ENCODE assay signal across 13 cellular contexts in the genomic region with DNA sequence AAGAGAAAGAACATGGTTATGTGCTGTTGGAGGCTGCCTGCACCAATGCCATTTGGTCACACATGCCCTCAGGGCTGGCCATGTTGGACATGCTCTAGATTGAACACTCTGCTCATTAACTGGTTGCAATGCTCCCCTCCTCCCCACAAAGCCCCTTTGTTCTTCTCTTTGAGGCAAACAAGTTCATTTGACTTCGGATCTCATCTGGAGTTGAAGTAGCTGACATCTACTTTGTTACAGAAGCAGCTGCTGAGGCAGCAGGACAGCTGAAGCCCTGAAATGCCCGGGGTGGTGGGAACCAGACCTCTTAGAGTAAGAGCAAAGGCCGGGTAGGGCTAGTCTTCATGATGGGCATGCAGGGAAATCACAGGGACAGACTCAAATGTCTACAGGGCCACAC.
DNase-seq lines count a peak whose midpoint lies in the region; ATAC-seq lines count a peak whose summit lies in the region.
"Had no signal": no experiment of that assay in that cellular context is flagged by ENCODE, and none has a peak within 500 bp of the region (broad histone marks: within the 10 kb centered on the region; RNA-seq: fewer than 3 reads in every experiment).

No MANE protein-coding gene starts in this region.

- H3K27ac Mint-ChIP-seq in stimulated activated naive CD8-positive, alpha-beta T cell treated with anti-CD3 and anti-CD28 coated beads, Interleukin-15, amount 100 ng/mL, for 72 hours, result no peak overlapping the region
- H3K27ac Mint-ChIP-seq: IgD-negative memory B cell had no signal

- no peak overlapping the region for H3K4me3 Mint-ChIP-seq in stimulated activated naive CD8-positive, alpha-beta T cell treated with anti-CD3 and anti-CD28 coated beads, Interleukin-15, amount 100 ng/mL, for 72 hours
- H3K4me3 Mint-ChIP-seq: IgD-negative memory B cell had no signal

- no peaks in the 10 kb centered on the region for H3K9me3 Mint-ChIP-seq in stimulated activated naive CD8-positive, alpha-beta T cell treated with anti-CD3 and anti-CD28 coated beads, Interleukin-15, amount 100 ng/mL, for 72 hours
- H3K9me3 Mint-ChIP-seq: IgD-negative memory B cell had no signal

- peaks cover 6% of the 10 kb centered on the region for H3K4me1 Mint-ChIP-seq in stimulated activated naive CD8-positive, alpha-beta T cell treated with anti-CD3 and anti-CD28 coated beads, Interleukin-15, amount 100 ng/mL, for 72 hours

- peaks cover 35% of the 10 kb centered on the region for H3K27me3 Mint-ChIP-seq in stimulated activated naive CD8-positive, alpha-beta T cell treated with anti-CD3 and anti-CD28 coated beads, Interleukin-15, amount 100 ng/mL, for 72 hours

- DNase-seq in stimulated activated naive CD8-positive, alpha-beta T cell treated with anti-CD3 and anti-CD28 coated beads, Interleukin-15, amount 100 ng/mL, for 72 hours, result no peak
- DNase-seq in stimulated activated naive CD8-positive, alpha-beta T cell treated with anti-CD3 and anti-CD28 coated beads, Interleukin-15, Interleukin-2, amounts not matched to agents 100 U/mL and 50 U/mL, for 24 hours, result no peak
- DNase-seq in foreskin melanocyte (peak; percentile 91), myocyte (ENCODE audit: low read depth) (peak; percentile 30), NCI-H226 (no peak)
- DNase-seq in activated T-cell treated with anti-CD3 and anti-CD28 coated beads, Interleukin-2, amount 50 U/mL, for 48 hours, result no peak
- DNase-seq: NCI-H2107, NCI-H2227 treated with DMSO at 0.1 percent for 48 hours, NCI-H524 treated with DMSO at 0.1 percent for 48 hours, Right ventricle myocardium superior had no signal

- peak; percentile 26 for ATAC-seq in stimulated activated naive CD8-positive, alpha-beta T cell treated with anti-CD3 and anti-CD28 coated beads, Interleukin-15, amount 100 ng/mL, for 72 hours
- no peak for ATAC-seq in stimulated activated naive CD8-positive, alpha-beta T cell treated with anti-CD3 and anti-CD28 coated beads, Interleukin-15, Interleukin-2, amounts not matched to agents 100 U/mL and 50 U/mL, for 24 hours
- ATAC-seq in HG03025 (IDR thresholded peaks at IDR 0.05; ENCODE audit: low FRiP score, unreplicated experiment) (no peak), GM21447 (IDR thresholded peaks at IDR 0.05; ENCODE audit: unreplicated experiment) (no peak)

Comparison
In these comparisons a context has a peak if more than half of its experiments do, and no peak if none do; other contexts are left out.
1. DNase-seq: peak in foreskin melanocyte (single experiment) and myocyte (single experiment); none in stimulated activated naive CD8-positive, alpha-beta T cell treated with anti-CD3 and anti-CD28 coated beads, Interleukin-15, amount 100 ng/mL, for 72 hours (0 of 2), stimulated activated naive CD8-positive, alpha-beta T cell treated with anti-CD3 and anti-CD28 coated beads, Interleukin-15, Interleukin-2, amounts not matched to agents 100 U/mL and 50 U/mL, for 24 hours (single experiment), activated T-cell treated with anti-CD3 and anti-CD28 coated beads, Interleukin-2, amount 50 U/mL, for 48 hours (0 of 2) and NCI-H226 (single experiment).